In the genomic region with DNA sequence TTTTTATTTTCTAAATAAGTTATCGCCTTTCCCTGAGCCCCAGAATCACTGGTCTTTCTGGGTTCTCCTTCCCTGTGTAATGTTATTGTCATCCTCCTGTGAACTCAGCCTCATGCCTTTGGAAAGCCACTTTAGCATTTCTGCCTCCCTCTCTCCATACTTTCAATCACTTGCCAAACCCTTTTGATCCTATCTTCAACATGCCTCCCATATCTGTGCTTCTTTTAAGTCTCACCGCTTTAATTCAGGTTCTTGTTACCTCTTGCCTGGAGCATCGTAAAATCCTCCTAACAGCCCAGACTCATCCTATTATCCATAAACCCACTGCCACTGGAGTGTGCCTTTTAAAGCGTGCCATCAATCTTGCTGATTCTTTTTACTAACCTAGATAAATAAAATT, we compare ENCODE assay signal across 7 cellular contexts.
"Had no signal": no experiment of that assay in that cellular context is flagged by ENCODE, and none has a peak within 500 bp of the region (broad histone marks: within the 10 kb centered on the region; RNA-seq: fewer than 3 reads in every experiment).

No MANE protein-coding gene starts in this region.

- H3K9me3 Mint-ChIP-seq: HFFc6 had no signal

- H3K27ac ChIP-seq: GM23248 had no signal

- H3K27ac Mint-ChIP-seq: H9, HFFc6 had no signal

- DNase-seq: GM23248, H9, HCEC 1CT, HFFc6, IMR-90, KG1 had no signal

- H3K9ac ChIP-seq: GM23248 had no signal

- H3K4me3 ChIP-seq: GM23248, K562 had no signal

- H3K4me3 Mint-ChIP-seq: H9, HFFc6 had no signal

- ATAC-seq: K562 had no signal

- H2AFZ ChIP-seq: GM23248 had no signal
